ENCODE assay signal across 8 cellular contexts in the genomic region with DNA sequence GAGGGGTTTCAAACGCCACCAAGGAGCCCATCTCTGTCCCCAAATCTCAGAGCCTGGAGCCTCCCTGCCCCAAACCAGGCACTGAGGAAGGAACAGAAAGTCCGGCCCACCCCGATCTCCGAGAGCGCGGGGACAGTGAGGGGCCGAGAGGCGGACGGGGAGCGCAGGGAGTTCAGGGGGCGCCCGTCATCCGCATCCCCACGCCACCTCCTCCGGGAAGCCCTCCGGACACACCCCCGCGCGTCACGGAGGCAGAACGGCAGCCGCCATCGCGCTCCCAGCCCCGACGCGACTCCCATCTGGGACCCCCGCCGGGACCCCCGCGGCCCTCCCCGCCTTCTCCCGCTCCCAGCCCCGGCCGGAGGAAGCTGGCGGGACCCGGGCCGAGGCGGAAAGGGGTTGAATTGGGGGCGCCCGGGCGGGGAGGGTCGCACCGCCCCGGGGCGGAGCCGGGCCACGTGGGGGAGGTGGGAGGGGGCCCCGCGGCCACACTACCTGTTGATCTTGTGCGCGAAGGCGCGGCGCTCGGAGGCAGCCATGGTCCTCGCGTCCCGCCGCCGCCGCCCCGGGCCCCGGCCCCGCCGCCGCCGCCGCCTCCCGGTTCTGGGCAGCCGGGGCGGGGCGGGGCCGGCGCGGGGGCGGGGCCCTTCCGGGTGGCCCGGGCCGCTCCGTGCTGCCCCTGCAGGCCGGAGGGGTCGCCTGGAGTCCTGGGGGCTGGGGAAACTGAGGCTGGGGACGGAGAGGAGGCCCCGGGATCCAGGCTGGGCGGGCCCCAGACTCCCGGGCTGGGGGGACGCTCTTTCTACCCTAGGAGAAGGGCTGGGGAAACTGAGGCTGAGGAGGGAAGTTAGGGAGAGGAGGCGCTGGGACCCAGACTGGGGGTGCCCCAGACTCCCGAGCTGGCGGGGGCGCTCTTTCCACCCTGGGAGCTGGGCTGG. TPM values are rescaled to one million over a fixed set of nuclear protein-coding genes. Genes with fewer than 3 reads are reported as not detected.
DNase-seq lines count a peak whose midpoint lies in the region; ATAC-seq and TF ChIP-seq lines count a peak whose summit lies in the region.

A gene with protein sequence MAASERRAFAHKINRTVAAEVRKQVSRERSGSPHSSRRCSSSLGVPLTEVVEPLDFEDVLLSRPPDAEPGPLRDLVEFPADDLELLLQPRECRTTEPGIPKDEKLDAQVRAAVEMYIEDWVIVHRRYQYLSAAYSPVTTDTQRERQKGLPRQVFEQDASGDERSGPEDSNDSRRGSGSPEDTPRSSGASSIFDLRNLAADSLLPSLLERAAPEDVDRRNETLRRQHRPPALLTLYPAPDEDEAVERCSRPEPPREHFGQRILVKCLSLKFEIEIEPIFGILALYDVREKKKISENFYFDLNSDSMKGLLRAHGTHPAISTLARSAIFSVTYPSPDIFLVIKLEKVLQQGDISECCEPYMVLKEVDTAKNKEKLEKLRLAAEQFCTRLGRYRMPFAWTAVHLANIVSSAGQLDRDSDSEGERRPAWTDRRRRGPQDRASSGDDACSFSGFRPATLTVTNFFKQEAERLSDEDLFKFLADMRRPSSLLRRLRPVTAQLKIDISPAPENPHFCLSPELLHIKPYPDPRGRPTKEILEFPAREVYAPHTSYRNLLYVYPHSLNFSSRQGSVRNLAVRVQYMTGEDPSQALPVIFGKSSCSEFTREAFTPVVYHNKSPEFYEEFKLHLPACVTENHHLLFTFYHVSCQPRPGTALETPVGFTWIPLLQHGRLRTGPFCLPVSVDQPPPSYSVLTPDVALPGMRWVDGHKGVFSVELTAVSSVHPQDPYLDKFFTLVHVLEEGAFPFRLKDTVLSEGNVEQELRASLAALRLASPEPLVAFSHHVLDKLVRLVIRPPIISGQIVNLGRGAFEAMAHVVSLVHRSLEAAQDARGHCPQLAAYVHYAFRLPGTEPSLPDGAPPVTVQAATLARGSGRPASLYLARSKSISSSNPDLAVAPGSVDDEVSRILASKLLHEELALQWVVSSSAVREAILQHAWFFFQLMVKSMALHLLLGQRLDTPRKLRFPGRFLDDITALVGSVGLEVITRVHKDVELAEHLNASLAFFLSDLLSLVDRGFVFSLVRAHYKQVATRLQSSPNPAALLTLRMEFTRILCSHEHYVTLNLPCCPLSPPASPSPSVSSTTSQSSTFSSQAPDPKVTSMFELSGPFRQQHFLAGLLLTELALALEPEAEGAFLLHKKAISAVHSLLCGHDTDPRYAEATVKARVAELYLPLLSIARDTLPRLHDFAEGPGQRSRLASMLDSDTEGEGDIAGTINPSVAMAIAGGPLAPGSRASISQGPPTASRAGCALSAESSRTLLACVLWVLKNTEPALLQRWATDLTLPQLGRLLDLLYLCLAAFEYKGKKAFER (N-terminal part only) (minus strand): TSS at position 623 of the 938 bp plus-strand sequence. CDS start 84 bp downstream, at position 539.

- DNase-seq in NCI-H2196 (lab: John Stamatoyannopoulos, UW; ENCODE audit: unreplicated experiment) (peak; percentile 20), NCI-H2196 treated with DMSO at 0.1 percent for 48 hours (lab: John Stamatoyannopoulos, UW; ENCODE audit: unreplicated experiment) (no peak), SJCRH30 (peak in 1 of 2 experiments; percentile 46), dermis microvascular lymphatic vessel endothelial cell (ENCODE audit: low read depth in 2 of 2) (peak in 1 of 2 donors; percentile 43), lung microvascular endothelial cell (ENCODE audit: low read depth in 2 of 2) (peak; percentile 43 to 57)

- no peak for TF ChIP-seq CTCF in subcutaneous adipose tissue (IDR thresholded peaks at IDR 0.05; ENCODE audit: low read depth)

- H3K27me3 ChIP-seq in SJCRH30 = no peaks in the 10 kb centered on the region

- H3K4me1 ChIP-seq in SJCRH30 = peaks cover 19% of the 10 kb centered on the region

- no peaks in the 10 kb centered on the region for H3K9me3 ChIP-seq in SJCRH30 (replicated peaks)

- peak within 1 kb of the TSS; percentile 52 for H3K27ac ChIP-seq in SJCRH30

- H3K36me3 ChIP-seq in SJCRH30 = no peaks in the 10 kb centered on the region

- ATAC-seq in GM21390 (IDR thresholded peaks at IDR 0.05; ENCODE audit: unreplicated experiment) (no peak), HG02588 (IDR thresholded peaks at IDR 0.05; ENCODE audit: unreplicated experiment) (no peak)

- peak within 1 kb of the TSS; percentile 96 for H3K4me3 ChIP-seq in SJCRH30

RNA-seq across cellular contexts. Expression of the gene that starts here (rescaled TPM):
- 15.2 and 18.3 TPM in 2 replicates for total RNA-seq in SJCRH30 (2014; rRNA removed; shearing (Covaris generic))
- total RNA-seq in dermis microvascular lymphatic vessel endothelial cell (56.1 and 92.4 TPM in 2 replicates), lung microvascular endothelial cell (46.0 and 46.4 TPM in 2 replicates), subcutaneous adipose tissue (100 to 1,000 TPM in 1 of 4 donors, 10 to 100 TPM in 3; 28.4 to 149 (median 40.6) TPM)
